Comparison of ENCODE assay signal across 1 cellular context in genomic region chr6:155491421-155491820, GRCh38.
TF ChIP-seq lines count a peak whose summit lies in the region.

No MANE protein-coding gene starts in this region.

TF ChIP-seq in HepG2, 621 proteins besides CTCF, POLR2A, EP300 and RAD21 (continued from another document and continues in another):
- TF ChIP-seq HNRNPK (IDR thresholded peaks at IDR 0.05; ENCODE audit: low read depth, low read length, poor library complexity, severe bottlenecking) (no peak), SPEN (CRISPR knock-in tag; IDR thresholded peaks at IDR 0.05; ENCODE audit: low read depth) (no peak), CCAR2 (optimal IDR thresholded peaks at IDR 0.05; ENCODE audit: low read depth, low read length) (no peak), CHD4 (IDR thresholded peaks at IDR 0.05; ENCODE audit: borderline replicate concordance, low read length) (no peak), ZNF264 (CRISPR knock-in tag; IDR thresholded peaks at IDR 0.05) (no peak), ATF6 (CRISPR knock-in tag; conservative IDR thresholded peaks at IDR 0.05) (no peak), ZNF709 (CRISPR knock-in tag; IDR thresholded peaks at IDR 0.05) (no peak), ZNF276 (CRISPR knock-in tag; IDR thresholded peaks at IDR 0.05; ENCODE audit: low read depth) (no peak), NFRKB (IDR thresholded peaks at IDR 0.05) (no peak), NCOA2 (CRISPR knock-in tag; IDR thresholded peaks at IDR 0.05) (peak; percentile 95), ZNF777 (CRISPR knock-in tag; IDR thresholded peaks at IDR 0.05) (no peak), MLLT10 (CRISPR knock-in tag; IDR thresholded peaks at IDR 0.05) (no peak), SMAD3 (CRISPR knock-in tag; IDR thresholded peaks at IDR 0.05) (peak; percentile 81; the same call in 1 of the 2 replicates), FOXO1 (CRISPR knock-in tag; IDR thresholded peaks at IDR 0.05) (peak; percentile 83; the same call in 1 of the 2 replicates), RAD51 (IDR thresholded peaks at IDR 0.05; ENCODE audit: borderline replicate concordance) (no peak), ZSCAN20 (CRISPR knock-in tag; IDR thresholded peaks at IDR 0.05; ENCODE audit: borderline replicate concordance) (no peak), HOXA5 (CRISPR knock-in tag; IDR thresholded peaks at IDR 0.05) (no peak), ATF1 (CRISPR knock-in tag; IDR thresholded peaks at IDR 0.05) (0 out of 2 replicates have a peak, but pooled peaks have one; percentile 10), MIXL1 (CRISPR knock-in tag; IDR thresholded peaks at IDR 0.05) (peak; percentile 71; the same call in 1 of the 2 replicates), NFKBIZ (CRISPR knock-in tag; IDR thresholded peaks at IDR 0.05) (0 out of 2 replicates have a peak, but pooled peaks have one; percentile 44), MIER3 (CRISPR knock-in tag; IDR thresholded peaks at IDR 0.05; ENCODE audit: borderline replicate concordance) (peak; percentile 87; the same call in 1 of the 2 replicates), RFX1 (IDR thresholded peaks at IDR 0.05) (no peak), NFKB2 (CRISPR knock-in tag; IDR thresholded peaks at IDR 0.05; ENCODE audit: borderline replicate concordance) (no peak), ISX (CRISPR knock-in tag; conservative IDR thresholded peaks at IDR 0.05) (no peak), ZNF713 (CRISPR knock-in tag; IDR thresholded peaks at IDR 0.05) (no peak), ZNF572 (CRISPR knock-in tag; IDR thresholded peaks at IDR 0.05) (no peak), ZNF121 (CRISPR knock-in tag; IDR thresholded peaks at IDR 0.05) (no peak), PHB2 (IDR thresholded peaks at IDR 0.05; ENCODE audit: partially characterized antibody) (no peak), ZNF431 (CRISPR knock-in tag; IDR thresholded peaks at IDR 0.05; ENCODE audit: borderline replicate concordance, low read depth) (no peak), ZBTB21 (CRISPR knock-in tag; IDR thresholded peaks at IDR 0.05) (0 out of 2 replicates have a peak, but pooled peaks have one; percentile 44), ATAD3A (CRISPR knock-in tag; IDR thresholded peaks at IDR 0.05) (no peak), ZNF564 (CRISPR knock-in tag; IDR thresholded peaks at IDR 0.05) (no peak), GATAD2A (CRISPR knock-in tag; IDR thresholded peaks at IDR 0.05) (peak; percentile 96), MTF2 (CRISPR knock-in tag; IDR thresholded peaks at IDR 0.05; ENCODE audit: borderline replicate concordance) (no peak), ZNF660 (CRISPR knock-in tag; IDR thresholded peaks at IDR 0.05; ENCODE audit: borderline replicate concordance, low read depth) (no peak), ZNF460 (CRISPR knock-in tag; IDR thresholded peaks at IDR 0.05; ENCODE audit: borderline replicate concordance) (no peak), KDM6A (CRISPR knock-in tag; IDR thresholded peaks at IDR 0.05; ENCODE audit: low read depth) (peak; percentile 24; the same call in 1 of the 2 replicates), PRDM10 (CRISPR knock-in tag; IDR thresholded peaks at IDR 0.05; ENCODE audit: low read depth) (no peak), TIGD3 (CRISPR knock-in tag; IDR thresholded peaks at IDR 0.05; ENCODE audit: borderline replicate concordance) (no peak), ZNF773 (CRISPR knock-in tag; IDR thresholded peaks at IDR 0.05; ENCODE audit: borderline replicate concordance) (no peak), ZNF616 (CRISPR knock-in tag; IDR thresholded peaks at IDR 0.05; ENCODE audit: low read depth) (no peak), ZNF562 (CRISPR knock-in tag; IDR thresholded peaks at IDR 0.05; ENCODE audit: borderline replicate concordance) (no peak), NCOA1 (CRISPR knock-in tag; IDR thresholded peaks at IDR 0.05) (no peak), TEAD3 (CRISPR knock-in tag; optimal IDR thresholded peaks at IDR 0.05; ENCODE audit: borderline replicate concordance) (peak; percentile 79), SMARCE1 (IDR thresholded peaks at IDR 0.05; ENCODE audit: borderline replicate concordance) (no peak), TOE1 (CRISPR knock-in tag; IDR thresholded peaks at IDR 0.05) (no peak), CREBL2 (CRISPR knock-in tag; IDR thresholded peaks at IDR 0.05; ENCODE audit: borderline replicate concordance) (no peak), ARNTL (CRISPR knock-in tag; IDR thresholded peaks at IDR 0.05) (no peak), ZFYVE20 (CRISPR knock-in tag; IDR thresholded peaks at IDR 0.05; ENCODE audit: borderline replicate concordance, low read depth) (no peak), ZNF275 (CRISPR knock-in tag; IDR thresholded peaks at IDR 0.05; ENCODE audit: borderline replicate concordance) (no peak), ZFP36L1 (CRISPR knock-in tag; IDR thresholded peaks at IDR 0.05) (no peak), RBAK (CRISPR knock-in tag; IDR thresholded peaks at IDR 0.05) (no peak), ZNF260 (CRISPR knock-in tag; IDR thresholded peaks at IDR 0.05; ENCODE audit: borderline replicate concordance, low read depth) (no peak), TBP (CRISPR knock-in tag; IDR thresholded peaks at IDR 0.05) (no peak), PHF5A (CRISPR knock-in tag; IDR thresholded peaks at IDR 0.05; ENCODE audit: low read depth, unreplicated experiment) (no peak), TAF1 (CRISPR knock-in tag; IDR thresholded peaks at IDR 0.05) (no peak), ZNF747 (CRISPR knock-in tag; IDR thresholded peaks at IDR 0.05; ENCODE audit: borderline replicate concordance) (no peak), JUND (CRISPR knock-in tag; IDR thresholded peaks at IDR 0.05) (peak; percentile 84), ZNF30 (CRISPR knock-in tag; IDR thresholded peaks at IDR 0.05) (no peak), ZNF44 (CRISPR knock-in tag; IDR thresholded peaks at IDR 0.05) (no peak), ZFP82 (CRISPR knock-in tag; IDR thresholded peaks at IDR 0.05; ENCODE audit: borderline replicate concordance) (no peak), NRL (CRISPR knock-in tag; IDR thresholded peaks at IDR 0.05; ENCODE audit: borderline replicate concordance) (no peak), HMGA1 (CRISPR knock-in tag; conservative IDR thresholded peaks at IDR 0.05) (no peak), ZMYM3 (CRISPR knock-in tag; IDR thresholded peaks at IDR 0.05) (no peak), FOXM1 (CRISPR knock-in tag; IDR thresholded peaks at IDR 0.05) (no peak)
- TF ChIP-seq, protein P1, sequence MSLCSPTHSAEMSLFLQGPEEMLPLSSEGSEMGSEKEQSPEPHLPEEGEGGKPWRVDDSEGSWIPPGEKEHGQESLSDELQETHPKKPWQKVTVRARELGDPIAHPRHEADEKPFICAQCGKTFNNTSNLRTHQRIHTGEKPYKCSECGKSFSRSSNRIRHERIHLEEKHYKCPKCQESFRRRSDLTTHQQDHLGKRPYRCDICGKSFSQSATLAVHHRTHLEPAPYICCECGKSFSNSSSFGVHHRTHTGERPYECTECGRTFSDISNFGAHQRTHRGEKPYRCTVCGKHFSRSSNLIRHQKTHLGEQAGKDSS (CRISPR knock-in tag; IDR thresholded peaks at IDR 0.05; ENCODE audit: borderline replicate concordance, low read depth) = no peak
- TF ChIP-seq, protein P2, sequence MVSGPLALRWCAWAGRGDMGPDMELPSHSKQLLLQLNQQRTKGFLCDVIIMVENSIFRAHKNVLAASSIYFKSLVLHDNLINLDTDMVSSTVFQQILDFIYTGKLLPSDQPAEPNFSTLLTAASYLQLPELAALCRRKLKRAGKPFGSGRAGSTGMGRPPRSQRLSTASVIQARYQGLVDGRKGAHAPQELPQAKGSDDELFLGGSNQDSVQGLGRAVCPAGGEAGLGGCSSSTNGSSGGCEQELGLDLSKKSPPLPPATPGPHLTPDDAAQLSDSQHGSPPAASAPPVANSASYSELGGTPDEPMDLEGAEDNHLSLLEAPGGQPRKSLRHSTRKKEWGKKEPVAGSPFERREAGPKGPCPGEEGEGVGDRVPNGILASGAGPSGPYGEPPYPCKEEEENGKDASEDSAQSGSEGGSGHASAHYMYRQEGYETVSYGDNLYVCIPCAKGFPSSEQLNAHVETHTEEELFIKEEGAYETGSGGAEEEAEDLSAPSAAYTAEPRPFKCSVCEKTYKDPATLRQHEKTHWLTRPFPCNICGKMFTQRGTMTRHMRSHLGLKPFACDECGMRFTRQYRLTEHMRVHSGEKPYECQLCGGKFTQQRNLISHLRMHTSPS (CRISPR knock-in tag; IDR thresholded peaks at IDR 0.05; ENCODE audit: low read depth) = no peak
- TF ChIP-seq, protein P3, sequence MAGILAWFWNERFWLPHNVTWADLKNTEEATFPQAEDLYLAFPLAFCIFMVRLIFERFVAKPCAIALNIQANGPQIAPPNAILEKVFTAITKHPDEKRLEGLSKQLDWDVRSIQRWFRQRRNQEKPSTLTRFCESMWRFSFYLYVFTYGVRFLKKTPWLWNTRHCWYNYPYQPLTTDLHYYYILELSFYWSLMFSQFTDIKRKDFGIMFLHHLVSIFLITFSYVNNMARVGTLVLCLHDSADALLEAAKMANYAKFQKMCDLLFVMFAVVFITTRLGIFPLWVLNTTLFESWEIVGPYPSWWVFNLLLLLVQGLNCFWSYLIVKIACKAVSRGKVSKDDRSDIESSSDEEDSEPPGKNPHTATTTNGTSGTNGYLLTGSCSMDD (CRISPR knock-in tag; IDR thresholded peaks at IDR 0.05) = no peak
- TF ChIP-seq, protein P4, sequence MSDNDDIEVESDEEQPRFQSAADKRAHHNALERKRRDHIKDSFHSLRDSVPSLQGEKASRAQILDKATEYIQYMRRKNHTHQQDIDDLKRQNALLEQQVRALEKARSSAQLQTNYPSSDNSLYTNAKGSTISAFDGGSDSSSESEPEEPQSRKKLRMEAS (IDR thresholded peaks at IDR 0.05) = no peak
